8 cellular contexts compared by ENCODE assay signal in the genomic region with DNA sequence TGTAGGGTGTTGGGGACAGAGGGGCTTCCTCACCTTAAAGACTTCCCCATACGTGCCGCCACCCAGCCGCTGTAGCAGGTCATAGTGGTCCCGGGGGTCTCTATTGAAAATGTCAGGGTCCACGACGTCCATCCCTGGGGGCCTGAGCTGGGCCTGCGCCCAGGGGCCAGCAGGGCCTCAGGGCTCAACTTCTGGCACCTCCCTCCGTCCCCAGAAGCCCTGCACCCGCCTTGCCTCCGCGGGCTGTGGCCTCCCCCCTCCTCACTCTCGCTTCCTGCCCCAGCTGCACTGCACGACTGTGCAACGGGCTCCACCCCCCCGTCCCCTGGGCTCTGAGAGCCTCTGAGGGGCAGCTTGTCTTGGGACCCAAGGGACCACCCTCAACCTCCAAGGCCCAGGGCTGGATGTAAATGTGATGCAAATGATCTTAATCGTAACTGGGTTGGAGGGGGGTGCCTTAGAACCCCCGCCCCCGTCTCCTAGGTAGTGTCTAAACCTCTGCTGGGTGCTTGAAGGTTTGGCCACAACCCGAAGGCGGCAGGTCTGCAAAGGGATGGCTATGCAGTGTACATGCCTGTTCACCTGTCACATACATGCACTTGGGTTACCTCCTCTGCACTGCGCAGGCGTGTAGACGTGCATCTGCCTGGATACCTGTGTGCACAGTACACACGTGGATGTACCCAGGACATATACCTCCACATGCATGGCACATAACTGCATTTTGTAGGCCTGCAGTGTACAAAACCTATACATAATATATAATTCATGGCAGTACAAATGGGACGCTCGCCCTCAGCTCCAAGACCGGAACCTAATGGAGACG. TPM values are rescaled to one million over a fixed set of nuclear protein-coding genes. Genes with fewer than 3 reads are reported as not detected.
DNase-seq lines count a peak whose midpoint lies in the region; ATAC-seq and TF ChIP-seq lines count a peak whose summit lies in the region.

MAP4K1 (minus strand) TSS at position 190 of the 826 bp plus-strand sequence; CDS start at position 132, 58 bp downstream.

- no peaks in the 10 kb centered on the region for H3K27me3 Mint-ChIP-seq in activated T-cell treated with anti-CD3 and anti-CD28 coated beads, Interleukin-2, amount 50 U/mL, for 72 hours (ENCODE audit: low read depth)
- no peaks in the 10 kb centered on the region for H3K27me3 Mint-ChIP-seq in progenitor cell of endocrine pancreas

- peak within 1 kb of the TSS; percentile 99 for H3K27ac Mint-ChIP-seq in activated T-cell treated with anti-CD3 and anti-CD28 coated beads, Interleukin-2, amount 50 U/mL, for 72 hours
- H3K27ac Mint-ChIP-seq in progenitor cell of endocrine pancreas: peak within 1 kb of the TSS; percentile 96

- TF ChIP-seq CTCF in foreskin keratinocyte (conservative IDR thresholded peaks at IDR 0.05) (no peak), progenitor cell of endocrine pancreas (IDR thresholded peaks at IDR 0.05; ENCODE audit: unreplicated experiment) (no peak), vagina (IDR thresholded peaks at IDR 0.05) (no peak)

- H3K27ac ChIP-seq in foreskin keratinocyte (peak within 1 kb of the TSS; percentile 3), vagina (peak within 1 kb of the TSS; percentile 56)

- intact Hi-C loops in vagina (cut with DNase I): no loop called here

- H3K36me3 ChIP-seq in vagina: peaks cover 0 to 30% of the 10 kb centered on the region in 2 donors

- TF ChIP-seq POLR2A in vagina (IDR thresholded peaks at IDR 0.05): no peak

- DNase-seq in NCI-H82 treated with DMSO at 0.1 percent for 48 hours (lab: John Stamatoyannopoulos, UW; ENCODE audit: unreplicated experiment): peak; percentile 50
- DNase-seq in activated T-cell treated with anti-CD3 and anti-CD28 coated beads, Interleukin-2, amount 50 U/mL, for 72 hours: peak; percentile 78 to 81
- peak in 1 of 2 donors; percentile 38 for DNase-seq in foreskin keratinocyte
- no peak for DNase-seq in progenitor cell of endocrine pancreas (ENCODE audit: low spot score, unreplicated experiment)
- DNase-seq in vagina (ENCODE audit: extremely low spot score in 2 of 2): no peak
- DNase-seq in amniotic stem cell (lab: John Stamatoyannopoulos, UW): no peak

- peaks cover 63% of the 10 kb centered on the region for H3K4me1 Mint-ChIP-seq in activated T-cell treated with anti-CD3 and anti-CD28 coated beads, Interleukin-2, amount 50 U/mL, for 72 hours (ENCODE audit: low read depth)
- peaks cover 14% of the 10 kb centered on the region for H3K4me1 Mint-ChIP-seq in progenitor cell of endocrine pancreas (ENCODE audit: low read depth)

- no peaks in the 10 kb centered on the region for H3K9me3 ChIP-seq in vagina

- H3K4me1 ChIP-seq in foreskin keratinocyte (no peaks in the 10 kb centered on the region), vagina (peaks cover 20% of the 10 kb centered on the region)

- peak within 1 kb of the TSS; percentile 94 to 99 for H3K4me3 Mint-ChIP-seq in activated T-cell treated with anti-CD3 and anti-CD28 coated beads, Interleukin-2, amount 50 U/mL, for 72 hours
- peak within 1 kb of the TSS; percentile 99 for H3K4me3 Mint-ChIP-seq in progenitor cell of endocrine pancreas (ENCODE audit: low read depth)

- H3K27me3 ChIP-seq in foreskin keratinocyte (no peaks in the 10 kb centered on the region), vagina (no peaks in the 10 kb centered on the region)

- peaks cover 19 to 33% of the 10 kb centered on the region in 2 donors for H3K36me3 Mint-ChIP-seq in activated T-cell treated with anti-CD3 and anti-CD28 coated beads, Interleukin-2, amount 50 U/mL, for 72 hours (ENCODE audit: insufficient read depth in 2 of 2)
- H3K36me3 Mint-ChIP-seq in progenitor cell of endocrine pancreas (ENCODE audit: insufficient read depth): peaks cover 7% of the 10 kb centered on the region

- peak within 1 kb of the TSS; percentile 82 to 98 for H3K4me3 ChIP-seq in vagina

- H3K9me3 Mint-ChIP-seq in activated T-cell treated with anti-CD3 and anti-CD28 coated beads, Interleukin-2, amount 50 U/mL, for 72 hours: no peaks in the 10 kb centered on the region
- no peaks in the 10 kb centered on the region for H3K9me3 Mint-ChIP-seq in progenitor cell of endocrine pancreas (ENCODE audit: low read depth)

- peak; percentile 48 for ATAC-seq in GM18861 (IDR thresholded peaks at IDR 0.05; ENCODE audit: unreplicated experiment)
- peak; percentile 53 for ATAC-seq in HG02943 (IDR thresholded peaks at IDR 0.05; ENCODE audit: low read depth, unreplicated experiment)
- peak; percentile 73 to 75 for ATAC-seq in activated T-cell treated with anti-CD3 and anti-CD28 coated beads, Interleukin-2, amount 50 U/mL, for 72 hours (replicated peaks in 1 of 2)
- ATAC-seq in foreskin keratinocyte: peak; percentile 47

RNA-seq across cellular contexts. Expression of gene MAP4K1, which starts in this region (rescaled TPM):
- total RNA-seq in activated T-cell treated with anti-CD3 and anti-CD28 coated beads, Interleukin-2, amount 50 U/mL, for 72 hours: 100 to 1,000 TPM; 261 to 262 TPM
- total RNA-seq in foreskin keratinocyte (0.21 TPM in 1 of 2 replicates, not detected in the other), progenitor cell of endocrine pancreas (6.7 and 10.9 TPM in 2 replicates), vagina (47.9 TPM)
- polyA plus RNA-seq in foreskin keratinocyte: 0.12 and 0.28 TPM in 2 replicates

Comparison
In these comparisons a context has a peak if more than half of its experiments do, and no peak if none do; other contexts are left out.
1. Peak in ATAC-seq and H3K27ac ChIP-seq in foreskin keratinocyte; RNA of the gene not detected or under 1 TPM.
2. DNase-seq: peak in NCI-H82 treated with DMSO at 0.1 percent for 48 hours (single experiment) and activated T-cell treated with anti-CD3 and anti-CD28 coated beads, Interleukin-2, amount 50 U/mL, for 72 hours (2 of 2); none in progenitor cell of endocrine pancreas (single experiment), vagina (0 of 2) and amniotic stem cell (single experiment).
3. Peak in every context shown above with its lines, with median percentiles within 50 percentile points of each other: ATAC-seq.